18 cellular contexts compared by ENCODE assay signal in genomic region chr19:54551950-54552912, GRCh38. TPM values are rescaled to one million over a fixed set of nuclear protein-coding genes. Genes with fewer than 3 reads are reported as not detected.
DNase-seq lines count a peak whose midpoint lies in the region; ATAC-seq and TF ChIP-seq lines count a peak whose summit lies in the region.
"Had no signal": no experiment of that assay in that cellular context is flagged by ENCODE, and none has a peak within 500 bp of the region (broad histone marks: within the 10 kb centered on the region; RNA-seq: fewer than 3 reads in every experiment).

No MANE protein-coding gene starts in this region.

- H3K4me3 ChIP-seq in SK-N-SH (ENCODE audit: low read depth in 2 of 2, low read length in 1 of 2): no peak overlapping the region
- no peak overlapping the region for H3K4me3 ChIP-seq in psoas muscle

- intact Hi-C loops in psoas muscle (cut with DNase I): no loop called here

- no peaks in the 10 kb centered on the region for H3K4me1 ChIP-seq in SK-N-SH (ENCODE audit: control insufficient read depth in 1 of 2, insufficient read depth in 2 of 2, low read depth in 1 of 2, low read length in 1 of 2)
- H3K4me1 ChIP-seq in psoas muscle: no peaks in the 10 kb centered on the region

- CTCF ChIA-PET in SK-N-SH (lab: Yijun Ruan, JAX): no interaction called here

- no peak overlapping the region for H3K4me2 ChIP-seq in SK-N-SH

- H3K27me3 ChIP-seq in SK-N-SH (ENCODE audit: insufficient read depth): peaks cover 52% of the 10 kb centered on the region
- peaks cover 0 to 3% (median 0%) of the 10 kb centered on the region in 3 donors for H3K27me3 ChIP-seq in psoas muscle (ENCODE audit: insufficient read depth in 3 of 3, low read length in 2 of 3)

- H3F3A ChIP-seq in SK-N-SH (replicated peaks; ENCODE audit: insufficient read depth): no peaks in the 10 kb centered on the region

- H3K9me2 ChIP-seq in SK-N-SH: no peaks in the 10 kb centered on the region

- H3K9me3 ChIP-seq in SK-N-SH (no peaks in the 10 kb centered on the region), psoas muscle (no peaks in the 10 kb centered on the region)

- no peak for DNase-seq in SK-N-SH
- peak; percentile 37 for DNase-seq in globus pallidus (ENCODE audit: low spot score)
- peak; percentile 30 to 60 for DNase-seq in psoas muscle
- DNase-seq in foreskin melanocyte: no peak
- no peak for DNase-seq in NCI-H2081 treated with DMSO at 0.1 percent for 48 hours (lab: John Stamatoyannopoulos, UW)
- DNase-seq: Calu3; Kasumi-1; mammary epithelial cell; NCI-H187; NCI-H82; SIG-M5; stimulated activated CD4-positive, alpha-beta T cell treated with anti-CD3 and anti-CD28 coated beads, Interleukin-12 subunit alpha, Interleukin-12 subunit beta, amount 100 ng/mL, for 4 hours had no signal

- no peaks in the 10 kb centered on the region for H4K20me1 ChIP-seq in SK-N-SH (ENCODE audit: insufficient read depth)

- 19% methylated on average over 16 of the region's 22 CpGs for WGBS in SK-N-SH (ENCODE audit: low lambda C conversion rate)
- WGBS in psoas muscle, 3 donors: 72 to 76% (median 72%) methylated on average over 22 of the region's 22 CpGs

- ATAC-seq in SK-N-SH treated with all-trans-retinoic acid at 6 μM for 48 hours (no peak), HG03432 (IDR thresholded peaks at IDR 0.05; ENCODE audit: unreplicated experiment) (peak; percentile 48), psoas muscle (no peak), GM21526 (IDR thresholded peaks at IDR 0.05; ENCODE audit: low FRiP score, unreplicated experiment) (no peak)

- POLR2A ChIA-PET in SK-N-SH (lab: Yijun Ruan, JAX): no interaction called here

- H3K36me3 ChIP-seq in SK-N-SH (replicated peaks in 1 of 2; ENCODE audit: control insufficient read depth in 1 of 2, insufficient read depth in 2 of 2, low read length in 1 of 2) (no peaks in the 10 kb centered on the region), psoas muscle (ENCODE audit: insufficient read depth in 1 of 2, low read depth in 1 of 2) (no peaks in the 10 kb centered on the region)

- H3K27ac ChIP-seq in SK-N-SH (ENCODE audit: low read depth in 2 of 2, low read length in 1 of 2) (no peak overlapping the region), psoas muscle (no peak overlapping the region)

- no peak for TF ChIP-seq CTCF in SK-N-SH (IDR thresholded peaks at IDR 0.05)
- no peak for TF ChIP-seq CTCF in psoas muscle (IDR thresholded peaks at IDR 0.05)

- H3K79me2 ChIP-seq in SK-N-SH (ENCODE audit: insufficient read depth): no peaks in the 10 kb centered on the region

- H2AFZ ChIP-seq in SK-N-SH (ENCODE audit: low read depth): no peak overlapping the region

- no peak for TF ChIP-seq EP300 in SK-N-SH (IDR thresholded peaks at IDR 0.05; ENCODE audit: borderline replicate concordance in 1 of 2, low read depth in 1 of 2, low read length in 1 of 2)

- TF ChIP-seq RAD21 in SK-N-SH (IDR thresholded peaks at IDR 0.05; ENCODE audit: low read length): no peak

- no peak overlapping the region for H3K9ac ChIP-seq in SK-N-SH

TF ChIP-seq in SK-N-SH, 30 proteins besides CTCF, POLR2A, EP300 and RAD21:
- TF ChIP-seq, protein P1, sequence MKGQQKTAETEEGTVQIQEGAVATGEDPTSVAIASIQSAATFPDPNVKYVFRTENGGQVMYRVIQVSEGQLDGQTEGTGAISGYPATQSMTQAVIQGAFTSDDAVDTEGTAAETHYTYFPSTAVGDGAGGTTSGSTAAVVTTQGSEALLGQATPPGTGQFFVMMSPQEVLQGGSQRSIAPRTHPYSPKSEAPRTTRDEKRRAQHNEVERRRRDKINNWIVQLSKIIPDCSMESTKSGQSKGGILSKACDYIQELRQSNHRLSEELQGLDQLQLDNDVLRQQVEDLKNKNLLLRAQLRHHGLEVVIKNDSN (IDR thresholded peaks at IDR 0.05; ENCODE audit: borderline replicate concordance, low read depth): 0 out of 2 replicates have a peak, but pooled peaks have one; percentile 13
- no peak for TF ChIP-seq FOXJ3 (CRISPR knock-in tag; IDR thresholded peaks at IDR 0.05)
TF ChIP-seq in SK-N-SH: peak in this region for 1.

TF ChIP-seq in SK-N-SH treated with all-trans-retinoic acid at 6 μM for 48 hours, 23 proteins besides CTCF, POLR2A, EP300 and RAD21:
- no peak for TF ChIP-seq ZNF565 (CRISPR knock-in tag; conservative IDR thresholded peaks at IDR 0.05; ENCODE audit: low read depth)
- TF ChIP-seq, protein P2, sequence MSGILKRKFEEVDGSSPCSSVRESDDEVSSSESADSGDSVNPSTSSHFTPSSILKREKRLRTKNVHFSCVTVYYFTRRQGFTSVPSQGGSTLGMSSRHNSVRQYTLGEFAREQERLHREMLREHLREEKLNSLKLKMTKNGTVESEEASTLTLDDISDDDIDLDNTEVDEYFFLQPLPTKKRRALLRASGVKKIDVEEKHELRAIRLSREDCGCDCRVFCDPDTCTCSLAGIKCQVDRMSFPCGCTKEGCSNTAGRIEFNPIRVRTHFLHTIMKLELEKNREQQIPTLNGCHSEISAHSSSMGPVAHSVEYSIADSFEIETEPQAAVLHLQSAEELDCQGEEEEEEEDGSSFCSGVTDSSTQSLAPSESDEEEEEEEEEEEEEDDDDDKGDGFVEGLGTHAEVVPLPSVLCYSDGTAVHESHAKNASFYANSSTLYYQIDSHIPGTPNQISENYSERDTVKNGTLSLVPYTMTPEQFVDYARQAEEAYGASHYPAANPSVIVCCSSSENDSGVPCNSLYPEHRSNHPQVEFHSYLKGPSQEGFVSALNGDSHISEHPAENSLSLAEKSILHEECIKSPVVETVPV (CRISPR knock-in tag; IDR thresholded peaks at IDR 0.05): no peak
- no peak for TF ChIP-seq POU6F1 (CRISPR knock-in tag; IDR thresholded peaks at IDR 0.05; ENCODE audit: borderline replicate concordance, low read depth)
- no peak for TF ChIP-seq TOX (CRISPR knock-in tag; IDR thresholded peaks at IDR 0.05; ENCODE audit: borderline replicate concordance)
- TF ChIP-seq ZC3H10 (CRISPR knock-in tag; IDR thresholded peaks at IDR 0.05): no peak
- TF ChIP-seq ESRRG (CRISPR knock-in tag; IDR thresholded peaks at IDR 0.05): no peak
- no peak for TF ChIP-seq ZFP3 (CRISPR knock-in tag; IDR thresholded peaks at IDR 0.05)
- no peak for TF ChIP-seq ZNF70 (CRISPR knock-in tag; IDR thresholded peaks at IDR 0.05)
- no peak for TF ChIP-seq OSR1 (CRISPR knock-in tag; IDR thresholded peaks at IDR 0.05)
- no peak for TF ChIP-seq CSDC2 (CRISPR knock-in tag; IDR thresholded peaks at IDR 0.05)
- no peak for TF ChIP-seq ZFP30 (CRISPR knock-in tag; IDR thresholded peaks at IDR 0.05)
- no peak for TF ChIP-seq ISL1 (CRISPR knock-in tag; IDR thresholded peaks at IDR 0.05)
- no peak for TF ChIP-seq RARB (CRISPR knock-in tag; IDR thresholded peaks at IDR 0.05)
- no peak for TF ChIP-seq SNAI2 (CRISPR knock-in tag; IDR thresholded peaks at IDR 0.05)

RNA-seq across cellular contexts. Expression of gene LILRA2, which starts 21.4 kb away (rescaled TPM):
- not detected in 2 replicates for polyA plus RNA-seq in SK-N-SH (2012; rRNA removed)
- polyA plus RNA-seq in SK-N-SH (2012; cell fraction: cytosol; rRNA removed): not detected in 2 replicates
- polyA plus RNA-seq in SK-N-SH (2012; cell fraction: nucleus; rRNA removed): not detected in 2 replicates
- total RNA-seq in psoas muscle: 1 to 10 TPM in 2 of 4 donors, under 1 TPM in 2; 0.68 to 1.8 (median 1.0) TPM
- polyA plus RNA-seq in psoas muscle: under 1 TPM; 0.25 to 0.36 (median 0.26) TPM
- total RNA-seq: activated CD8-positive, alpha-beta memory T cell treated with anti-CD3 and anti-CD28 coated beads for 36 hours; Calu3; dermis microvascular lymphatic vessel endothelial cell; mammary epithelial cell; osteoblast had no signal
- polyA plus RNA-seq: mammary epithelial cell had no signal

RNA-seq across cellular contexts. Expression of gene LILRA1, which starts 41.2 kb away (rescaled TPM):
- not detected in 2 replicates for polyA plus RNA-seq in SK-N-SH (2012; rRNA removed)
- not detected in 2 replicates for polyA plus RNA-seq in SK-N-SH (2012; cell fraction: cytosol; rRNA removed)
- polyA plus RNA-seq in SK-N-SH (2012; cell fraction: nucleus; rRNA removed): not detected in 2 replicates
- under 1 TPM; 0.32 to 0.53 (median 0.34) TPM for total RNA-seq in psoas muscle
- polyA plus RNA-seq in psoas muscle: under 1 TPM in 2 of 3 donors, not detected in 1; 0.09 to 0.13 TPM
- total RNA-seq: activated CD8-positive, alpha-beta memory T cell treated with anti-CD3 and anti-CD28 coated beads for 36 hours; Calu3; dermis microvascular lymphatic vessel endothelial cell; mammary epithelial cell; osteoblast had no signal
- polyA plus RNA-seq: mammary epithelial cell had no signal

RNA-seq across cellular contexts. Expression of gene LAIR2, which starts 49.6 kb away (rescaled TPM):
- polyA plus RNA-seq in SK-N-SH (2012; rRNA removed): not detected in 2 replicates
- not detected in 2 replicates for polyA plus RNA-seq in SK-N-SH (2012; cell fraction: cytosol; rRNA removed)
- not detected in 2 replicates for polyA plus RNA-seq in SK-N-SH (2012; cell fraction: nucleus; rRNA removed)
- not detected for total RNA-seq in psoas muscle
- not detected for polyA plus RNA-seq in psoas muscle
- total RNA-seq: Calu3, dermis microvascular lymphatic vessel endothelial cell, mammary epithelial cell, osteoblast had no signal
- polyA plus RNA-seq: mammary epithelial cell had no signal

Comparison
In these comparisons a context has a peak if more than half of its experiments do, and no peak if none do; other contexts are left out.
1. DNase-seq: peak in globus pallidus (single experiment) and psoas muscle (2 of 2); none in SK-N-SH (single experiment), foreskin melanocyte (single experiment) and NCI-H2081 treated with DMSO at 0.1 percent for 48 hours (single experiment).